ENCODE assay signal across 1 cellular context in the genomic region with DNA sequence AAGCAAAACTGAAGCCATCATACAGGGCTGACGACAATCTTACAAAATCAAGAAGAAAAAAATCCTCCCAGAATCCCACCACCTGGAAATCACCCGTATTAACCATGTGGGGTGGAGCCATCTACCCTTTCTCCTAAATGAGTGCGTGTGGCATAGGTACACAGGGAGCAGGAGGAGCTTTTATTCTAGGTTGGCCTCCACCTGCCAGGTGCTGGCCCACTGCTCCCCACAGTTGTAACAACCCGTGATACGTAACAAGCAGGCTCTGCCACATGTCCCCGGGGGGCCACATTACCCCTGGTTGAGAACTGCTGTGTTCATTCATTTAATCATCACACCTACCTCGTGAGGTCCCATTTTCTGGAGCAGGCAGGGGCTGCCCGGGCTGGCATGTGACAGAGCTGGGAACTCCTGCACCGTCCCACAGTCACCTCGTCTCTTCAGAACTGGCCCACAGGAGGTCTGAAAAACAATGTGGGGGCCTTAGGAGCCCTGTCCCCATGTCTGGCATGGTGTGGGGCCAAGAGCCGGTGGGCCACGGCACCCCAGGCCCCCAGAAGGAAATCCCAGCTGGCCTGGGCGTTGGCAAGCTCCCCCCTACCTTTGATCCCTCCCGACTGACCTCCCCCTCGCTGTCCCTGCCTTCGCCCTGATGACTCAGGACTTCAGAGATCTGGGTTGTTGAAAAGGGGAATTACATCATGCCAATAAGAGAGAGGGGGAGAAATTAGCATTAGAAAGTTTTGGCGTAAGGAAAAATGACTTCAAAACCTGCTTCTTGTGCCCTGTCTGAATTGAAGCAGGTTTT.
TF ChIP-seq lines count a peak whose summit lies in the region.

No MANE protein-coding gene starts in this region.

TF ChIP-seq in HepG2, 621 proteins besides CTCF, POLR2A, EP300 and RAD21 (continued from another document and continues in another):
- no peak; the same call in 1 of the 2 replicates for TF ChIP-seq AHDC1 (CRISPR knock-in tag; IDR thresholded peaks at IDR 0.05; ENCODE audit: borderline replicate concordance)
- TF ChIP-seq, protein P1, sequence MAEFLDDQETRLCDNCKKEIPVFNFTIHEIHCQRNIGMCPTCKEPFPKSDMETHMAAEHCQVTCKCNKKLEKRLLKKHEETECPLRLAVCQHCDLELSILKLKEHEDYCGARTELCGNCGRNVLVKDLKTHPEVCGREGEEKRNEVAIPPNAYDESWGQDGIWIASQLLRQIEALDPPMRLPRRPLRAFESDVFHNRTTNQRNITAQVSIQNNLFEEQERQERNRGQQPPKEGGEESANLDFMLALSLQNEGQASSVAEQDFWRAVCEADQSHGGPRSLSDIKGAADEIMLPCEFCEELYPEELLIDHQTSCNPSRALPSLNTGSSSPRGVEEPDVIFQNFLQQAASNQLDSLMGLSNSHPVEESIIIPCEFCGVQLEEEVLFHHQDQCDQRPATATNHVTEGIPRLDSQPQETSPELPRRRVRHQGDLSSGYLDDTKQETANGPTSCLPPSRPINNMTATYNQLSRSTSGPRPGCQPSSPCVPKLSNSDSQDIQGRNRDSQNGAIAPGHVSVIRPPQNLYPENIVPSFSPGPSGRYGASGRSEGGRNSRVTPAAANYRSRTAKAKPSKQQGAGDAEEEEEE (CRISPR knock-in tag; IDR thresholded peaks at IDR 0.05; ENCODE audit: borderline replicate concordance), result no peak
- no peak for TF ChIP-seq MLLT10 (CRISPR knock-in tag; IDR thresholded peaks at IDR 0.05)
- no peak for TF ChIP-seq FOXA1 (IDR thresholded peaks at IDR 0.05)
- TF ChIP-seq FOXA1 (CRISPR knock-in tag; IDR thresholded peaks at IDR 0.05), result peak; percentile 55; the same call in 1 of the 2 replicates
- peak; percentile 83 for TF ChIP-seq RXRA (CRISPR knock-in tag; IDR thresholded peaks at IDR 0.05)
- TF ChIP-seq, protein P2, sequence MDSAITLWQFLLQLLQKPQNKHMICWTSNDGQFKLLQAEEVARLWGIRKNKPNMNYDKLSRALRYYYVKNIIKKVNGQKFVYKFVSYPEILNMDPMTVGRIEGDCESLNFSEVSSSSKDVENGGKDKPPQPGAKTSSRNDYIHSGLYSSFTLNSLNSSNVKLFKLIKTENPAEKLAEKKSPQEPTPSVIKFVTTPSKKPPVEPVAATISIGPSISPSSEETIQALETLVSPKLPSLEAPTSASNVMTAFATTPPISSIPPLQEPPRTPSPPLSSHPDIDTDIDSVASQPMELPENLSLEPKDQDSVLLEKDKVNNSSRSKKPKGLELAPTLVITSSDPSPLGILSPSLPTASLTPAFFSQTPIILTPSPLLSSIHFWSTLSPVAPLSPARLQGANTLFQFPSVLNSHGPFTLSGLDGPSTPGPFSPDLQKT (CRISPR knock-in tag; IDR thresholded peaks at IDR 0.05; ENCODE audit: borderline replicate concordance), result 0 out of 2 replicates have a peak, but pooled peaks have one; percentile 31
- TF ChIP-seq CBX5 (CRISPR knock-in tag; IDR thresholded peaks at IDR 0.05; ENCODE audit: borderline replicate concordance), result peak; percentile 20; the same call in 1 of the 2 replicates
- TF ChIP-seq KLF13 (CRISPR knock-in tag; IDR thresholded peaks at IDR 0.05), result peak; percentile 77
- TF ChIP-seq SMAD9 (CRISPR knock-in tag; IDR thresholded peaks at IDR 0.05), result no peak
- TF ChIP-seq ZNF180 (CRISPR knock-in tag; IDR thresholded peaks at IDR 0.05; ENCODE audit: borderline replicate concordance, low read depth), result no peak
- TF ChIP-seq ZNF598 (CRISPR knock-in tag; IDR thresholded peaks at IDR 0.05; ENCODE audit: borderline replicate concordance), result no peak; the same call in none of the 2 replicates
- no peak for TF ChIP-seq RFX5 (IDR thresholded peaks at IDR 0.05; ENCODE audit: low read depth, low read length)
- TF ChIP-seq ZZZ3 (CRISPR knock-in tag; IDR thresholded peaks at IDR 0.05; ENCODE audit: borderline replicate concordance), result peak; percentile 72; the same call in 1 of the 2 replicates
- TF ChIP-seq ZBTB7B (CRISPR knock-in tag; IDR thresholded peaks at IDR 0.05), result peak; percentile 95
- no peak for TF ChIP-seq ZSCAN31 (CRISPR knock-in tag; IDR thresholded peaks at IDR 0.05; ENCODE audit: low read depth)
- TF ChIP-seq ZNF546 (CRISPR knock-in tag; conservative IDR thresholded peaks at IDR 0.05), result 0 out of 2 replicates have a peak, but pooled peaks have one; percentile 47
- TF ChIP-seq FOSL1 (CRISPR knock-in tag; IDR thresholded peaks at IDR 0.05; ENCODE audit: borderline replicate concordance), result peak; percentile 50; the same call in 1 of the 2 replicates
- no peak for TF ChIP-seq REXO4 (CRISPR knock-in tag; IDR thresholded peaks at IDR 0.05; ENCODE audit: borderline replicate concordance)
- no peak; the same call in 1 of the 2 replicates for TF ChIP-seq AKNA (CRISPR knock-in tag; IDR thresholded peaks at IDR 0.05; ENCODE audit: borderline replicate concordance)
- TF ChIP-seq ZFY (CRISPR knock-in tag; IDR thresholded peaks at IDR 0.05), result 0 out of 2 replicates have a peak, but pooled peaks have one; percentile 34
- 0 out of 2 replicates have a peak, but pooled peaks have one; percentile 11 for TF ChIP-seq ZGPAT (CRISPR knock-in tag; IDR thresholded peaks at IDR 0.05)
- TF ChIP-seq, protein P3, sequence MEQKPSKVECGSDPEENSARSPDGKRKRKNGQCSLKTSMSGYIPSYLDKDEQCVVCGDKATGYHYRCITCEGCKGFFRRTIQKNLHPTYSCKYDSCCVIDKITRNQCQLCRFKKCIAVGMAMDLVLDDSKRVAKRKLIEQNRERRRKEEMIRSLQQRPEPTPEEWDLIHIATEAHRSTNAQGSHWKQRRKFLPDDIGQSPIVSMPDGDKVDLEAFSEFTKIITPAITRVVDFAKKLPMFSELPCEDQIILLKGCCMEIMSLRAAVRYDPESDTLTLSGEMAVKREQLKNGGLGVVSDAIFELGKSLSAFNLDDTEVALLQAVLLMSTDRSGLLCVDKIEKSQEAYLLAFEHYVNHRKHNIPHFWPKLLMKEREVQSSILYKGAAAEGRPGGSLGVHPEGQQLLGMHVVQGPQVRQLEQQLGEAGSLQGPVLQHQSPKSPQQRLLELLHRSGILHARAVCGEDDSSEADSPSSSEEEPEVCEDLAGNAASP (CRISPR knock-in tag; IDR thresholded peaks at IDR 0.05; ENCODE audit: borderline replicate concordance), result peak; percentile 87
- TF ChIP-seq CSRNP2 (CRISPR knock-in tag; conservative IDR thresholded peaks at IDR 0.05; ENCODE audit: low read depth), result no peak
- TF ChIP-seq POGZ (CRISPR knock-in tag; IDR thresholded peaks at IDR 0.05), result peak; percentile 49; the same call in 1 of the 2 replicates
- 0 out of 2 replicates have a peak, but pooled peaks have one; percentile 39 for TF ChIP-seq CBFB (CRISPR knock-in tag; IDR thresholded peaks at IDR 0.05)
- no peak for TF ChIP-seq GATAD1 (CRISPR knock-in tag; IDR thresholded peaks at IDR 0.05)
- peak; percentile 39; the same call in 1 of the 2 replicates for TF ChIP-seq KLF11 (CRISPR knock-in tag; IDR thresholded peaks at IDR 0.05)
- 0 out of 2 replicates have a peak, but pooled peaks have one; percentile 35 for TF ChIP-seq ZBTB33 (CRISPR knock-in tag; IDR thresholded peaks at IDR 0.05)
- TF ChIP-seq ARNT (IDR thresholded peaks at IDR 0.05), result no peak
